In genomic region chr10:69864321-69864720, GRCh38 we compare ENCODE assay signal across 2 cellular contexts.
TF ChIP-seq lines count a peak whose summit lies in the region.

No MANE protein-coding gene starts in this region.

TF ChIP-seq in IMR-90, 13 proteins besides CTCF, POLR2A, EP300 and RAD21 (continued from another document):
- TF ChIP-seq MAZ (IDR thresholded peaks at IDR 0.05; ENCODE audit: borderline replicate concordance, low read depth, low read length) = no peak
- TF ChIP-seq MAFK (IDR thresholded peaks at IDR 0.05; ENCODE audit: low read depth, low read length) = no peak
- TF ChIP-seq FOS (IDR thresholded peaks at IDR 0.05; ENCODE audit: low read depth, low read length) = peak; percentile 45; the same call in 1 of the 2 replicates
- no peak for TF ChIP-seq CHD1 (IDR thresholded peaks at IDR 0.05; ENCODE audit: low read depth, low read length)
- no peak for TF ChIP-seq SMC3 (IDR thresholded peaks at IDR 0.05; ENCODE audit: low read depth, low read length)
- peak; percentile 62; the same call in 1 of the 2 replicates for TF ChIP-seq CEBPB (IDR thresholded peaks at IDR 0.05; ENCODE audit: low read depth, low read length)
- no peak for TF ChIP-seq NFE2L2 (IDR thresholded peaks at IDR 0.05; ENCODE audit: low read depth, low read length)
- TF ChIP-seq BHLHE40 (IDR thresholded peaks at IDR 0.05; ENCODE audit: low read depth, low read length) = no peak
- no peak for TF ChIP-seq USF2 (IDR thresholded peaks at IDR 0.05; ENCODE audit: low read depth, low read length)
- no peak for TF ChIP-seq RFX5 (IDR thresholded peaks at IDR 0.05; ENCODE audit: low read depth, low read length)
- TF ChIP-seq ELK1 (IDR thresholded peaks at IDR 0.05; ENCODE audit: borderline replicate concordance, low read depth, low read length) = no peak

TF ChIP-seq in GM12891, 5 proteins besides CTCF, POLR2A, EP300 and RAD21 (continued from another document):
- no peak for TF ChIP-seq PAX5 (IDR thresholded peaks at IDR 0.05; ENCODE audit: insufficient read depth, low read length, severe bottlenecking)
